Comparison of ENCODE assay signal across 8 cellular contexts in the genomic region with DNA sequence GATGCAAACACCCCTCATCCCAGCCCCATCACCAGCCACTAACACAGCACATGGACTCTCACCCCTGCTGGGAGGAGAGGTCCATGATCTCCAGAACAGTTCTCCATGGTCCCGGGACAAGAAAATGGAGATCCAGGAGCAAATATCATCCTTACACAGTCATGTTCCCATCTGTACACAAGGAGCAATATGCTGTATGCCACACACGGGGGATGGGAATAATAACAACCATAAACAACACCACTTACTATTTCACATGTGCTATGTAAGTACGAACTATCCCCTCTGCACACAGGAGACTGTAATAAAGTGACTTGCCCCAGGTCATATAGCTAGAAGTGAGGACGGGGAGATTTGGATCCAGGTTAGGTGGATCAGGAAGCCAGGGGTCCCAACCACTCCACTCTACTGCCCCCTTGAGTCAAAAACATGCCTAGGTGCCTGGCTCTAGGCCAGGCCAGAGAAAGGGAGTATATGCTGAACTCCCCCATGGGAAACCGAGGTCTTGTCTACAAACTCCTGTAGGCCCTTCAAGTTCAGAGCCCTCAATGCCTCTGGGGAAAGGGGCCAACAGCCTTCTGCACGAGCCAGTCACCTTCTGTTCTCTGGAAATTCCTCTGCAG. TPM values are rescaled to one million over a fixed set of nuclear protein-coding genes. Genes with fewer than 3 reads are reported as not detected.
DNase-seq lines count a peak whose midpoint lies in the region; ATAC-seq and TF ChIP-seq lines count a peak whose summit lies in the region.

No MANE protein-coding gene starts in this region.

- H3K27ac ChIP-seq in HEK293 (ENCODE audit: extremely low read depth, low read depth, low read length): no peak overlapping the region
- H3K27ac ChIP-seq in neuronal stem cell (replicated peaks; ENCODE audit: low read length): no peak overlapping the region

- H3K36me3 ChIP-seq in HEK293 (ENCODE audit: control insufficient read depth in 2 of 2, insufficient read depth in 1 of 2, low read length in 2 of 2) (no peaks in the 10 kb centered on the region), neuronal stem cell (replicated peaks in 1 of 2; ENCODE audit: control insufficient read depth in 2 of 2, insufficient read depth in 2 of 2, low read length in 2 of 2) (no peaks in the 10 kb centered on the region)

- H3K18ac ChIP-seq in neuronal stem cell (ENCODE audit: low read length): no peak overlapping the region

- TF ChIP-seq CTCF in Calu3 (IDR thresholded peaks at IDR 0.05; ENCODE audit: unreplicated experiment) (no peak), HEK293 (tag by site-specific recombination; IDR thresholded peaks at IDR 0.05) (0 out of 2 replicates have a peak, but pooled peaks have one; percentile 29), fibroblast of the aortic adventitia (IDR thresholded peaks at IDR 0.05; ENCODE audit: insufficient read depth, low read length) (peak; percentile 71)

- H3K4me1 ChIP-seq in HEK293 (ENCODE audit: control insufficient read depth, insufficient read depth, low read length) (no peaks in the 10 kb centered on the region), neuronal stem cell (ENCODE audit: control insufficient read depth in 2 of 2, insufficient read depth in 1 of 2, low read depth in 1 of 2, low read length in 2 of 2) (peaks cover 0 to 6% of the 10 kb centered on the region in 2 donors)

- H2BK5ac ChIP-seq in neuronal stem cell (ENCODE audit: low read length): no peak overlapping the region

- H3K9me3 ChIP-seq in HEK293 (ENCODE audit: control insufficient read depth, insufficient read depth, low read depth, low read length) (no peaks in the 10 kb centered on the region), neuronal stem cell (replicated peaks in 1 of 2; ENCODE audit: control insufficient read depth in 2 of 2, insufficient read depth in 1 of 2, low read depth in 1 of 2, low read length in 2 of 2) (no peaks in the 10 kb centered on the region)

- H2BK12ac ChIP-seq in neuronal stem cell (ENCODE audit: low read length): no peak overlapping the region

- peak; percentile 60 for DNase-seq in Calu3
- peak; percentile 28 for DNase-seq in SW480 (ENCODE audit: low spot score)
- DNase-seq in fibroblast of the aortic adventitia (ENCODE audit: low read depth): peak; percentile 42
- DNase-seq in retina: peak; percentile 15
- no peak for DNase-seq in GOT3 (lab: John Stamatoyannopoulos, UW)
- DNase-seq in neuronal stem cell (ENCODE audit: low spot score): no peak

- CTCF ChIA-PET in Calu3 (lab: Charles Lee) (interaction anchor here (0.6 to 1.9 kb wide), 9 partner anchors 16 to 181 kb away, joined by 3 to 21 read pairs (median 3); no protein-coding TSS in a partner anchor), HEK293 (lab: Yijun Ruan, JAX) (interaction anchor here (0.6 to 6.3 kb wide), 23 partner anchors 11 to 233 kb away, joined by 3 to 76 read pairs (median 4); a partner anchor contains a TSS)

- BruUV-seq in Calu3 (replicated peaks; lab: Mats Ljungman, UMichigan): no TSS peak

- H4K91ac ChIP-seq in neuronal stem cell (ENCODE audit: low read depth, low read length, poor library complexity): no peak overlapping the region

- POLR2A ChIA-PET in HEK293 (lab: Yijun Ruan, JAX): no interaction called here

- peaks cover 4% of the 10 kb centered on the region for H3K79me1 ChIP-seq in neuronal stem cell (ENCODE audit: low read depth, low read length)

- no peak overlapping the region for H4K8ac ChIP-seq in neuronal stem cell (ENCODE audit: low read depth, low read length)

- no peak overlapping the region for H2AK5ac ChIP-seq in neuronal stem cell (ENCODE audit: low read depth, low read length)

- H2BK120ac ChIP-seq in neuronal stem cell (ENCODE audit: low read depth, low read length): no peak overlapping the region

- no CpG with 5 or more reads among the region's 6 CpGs for WGBS in neuronal stem cell (ENCODE audit: extremely low coverage in 2 of 2, insufficient read length in 2 of 2, insufficient replicate concordance in 1 of 2), 2 donors

- intact Hi-C loops in Calu3 (cut with micrococcal nuclease; ENCODE audit: unreplicated experiment): loop anchor here (1.0 kb wide), 1 partner anchor 126 kb away; no protein-coding TSS in a partner anchor

- H3K9ac ChIP-seq in neuronal stem cell (ENCODE audit: low read depth, low read length, poor library complexity): no peak overlapping the region

- H3K27ac Mint-ChIP-seq in Calu3 (ENCODE audit: unreplicated experiment): no peak overlapping the region

- H3K4me1 Mint-ChIP-seq in Calu3 (ENCODE audit: low read depth, unreplicated experiment): peaks cover 10% of the 10 kb centered on the region

- no peak overlapping the region for H2AFZ ChIP-seq in neuronal stem cell (ENCODE audit: low read length)

- no peak overlapping the region for H3K14ac ChIP-seq in neuronal stem cell (ENCODE audit: low read length)

- H3K4ac ChIP-seq in neuronal stem cell (ENCODE audit: low read length): no peak overlapping the region

- no peaks in the 10 kb centered on the region for H3K27me3 Mint-ChIP-seq in Calu3 (ENCODE audit: unreplicated experiment)

- H3K4me3 ChIP-seq in HEK293 (ENCODE audit: low read depth, low read length) (no peak overlapping the region), fibroblast of the aortic adventitia (ENCODE audit: low read depth, low read length) (no peak overlapping the region), neuronal stem cell (ENCODE audit: low read length in 2 of 2) (no peak overlapping the region)

- H3K27me3 ChIP-seq in neuronal stem cell (ENCODE audit: control insufficient read depth in 3 of 3, insufficient read depth in 3 of 3, low read depth in 1 of 3, low read length in 3 of 3): no peaks in the 10 kb centered on the region

- no peak overlapping the region for H2BK15ac ChIP-seq in neuronal stem cell (ENCODE audit: low read length)

- no peaks in the 10 kb centered on the region for H3K36me3 Mint-ChIP-seq in Calu3 (ENCODE audit: insufficient read depth, unreplicated experiment)

- H3K4me3 Mint-ChIP-seq in Calu3 (ENCODE audit: low read depth, unreplicated experiment): no peak overlapping the region

- no peak for ATAC-seq in HG02798 (IDR thresholded peaks at IDR 0.05; ENCODE audit: poor library complexity, unreplicated experiment)

- H3K4me2 ChIP-seq in neuronal stem cell (ENCODE audit: insufficient read depth, low read length, poor library complexity, severe bottlenecking): no peak overlapping the region

- no peaks in the 10 kb centered on the region for H3K9me3 Mint-ChIP-seq in Calu3 (ENCODE audit: low read depth, unreplicated experiment)

- H3K23ac ChIP-seq in neuronal stem cell (ENCODE audit: low read depth, low read length, poor library complexity): no peak overlapping the region

TF ChIP-seq in HEK293, 187 proteins besides CTCF, POLR2A, EP300 and RAD21:
- TF ChIP-seq ZIC2 (tag by site-specific recombination; IDR thresholded peaks at IDR 0.05) (peak; percentile 39; the same call in 1 of the 2 replicates), ZNF654 (tag by site-specific recombination; IDR thresholded peaks at IDR 0.05; ENCODE audit: low read depth) (peak; percentile 51), ZNF530 (tag by site-specific recombination; IDR thresholded peaks at IDR 0.05; ENCODE audit: low read depth) (no peak), WT1 (tag by site-specific recombination; IDR thresholded peaks at IDR 0.05) (peak; percentile 67)

RNA-seq across cellular contexts. Expression of a gene that starts 34.1 kb away (rescaled TPM):
- total RNA-seq in Calu3 (2022) (34.4 and 37.1 TPM in 2 replicates), fibroblast of the aortic adventitia (ENCODE audit: low replicate concordance) (3.7 and 8.6 TPM in 2 replicates)
- 38.9 TPM for polyA plus RNA-seq in neuronal stem cell (2013, experiment 1 of 2)
- polyA plus RNA-seq in neuronal stem cell (2013, experiment 2 of 2): 39.0 TPM

RNA-seq across cellular contexts. Expression of a gene that starts 55.6 kb away (rescaled TPM):
- total RNA-seq in Calu3 (2022) (53.1 and 54.7 TPM in 2 replicates), fibroblast of the aortic adventitia (ENCODE audit: low replicate concordance) (54.2 and 60.2 TPM in 2 replicates)
- 120 TPM for polyA plus RNA-seq in neuronal stem cell (2013, experiment 1 of 2)
- polyA plus RNA-seq in neuronal stem cell (2013, experiment 2 of 2): 124 TPM

Comparison
In these comparisons a context has a peak if more than half of its experiments do, and no peak if none do; other contexts are left out.
1. DNase-seq: peak in Calu3 (single experiment), SW480 (single experiment), fibroblast of the aortic adventitia (single experiment) and retina (single experiment); none in GOT3 (single experiment) and neuronal stem cell (single experiment).